Comparison of ENCODE assay signal across 28 cellular contexts in genomic region chr1:230094746-230095145, GRCh38.
"Had no signal": no experiment of that assay in that cellular context is flagged by ENCODE, and none has a peak within 500 bp of the region (broad histone marks: within the 10 kb centered on the region; RNA-seq: fewer than 3 reads in every experiment).

No MANE protein-coding gene starts in this region.

- H3K27me3 ChIP-seq: gastroesophageal sphincter, right lobe of liver, stomach, suprapubic skin, tibial nerve had no signal

- FAIRE-seq: bronchial epithelial cell, small intestine, TTC549, urothelium cell line had no signal

- H3K27ac ChIP-seq: epithelial cell of prostate, gastroesophageal sphincter, left ventricle myocardium inferior, right lobe of liver, stomach, suprapubic skin, tibial nerve had no signal

- H3K27me3 Mint-ChIP-seq: activated naive CD8-positive, alpha-beta T cell treated with anti-CD3 and anti-CD28 coated beads, Interleukin-2, amount 10 ng/mL, durations not matched to agents 7 days and 5 days had no signal

- H3K9me3 ChIP-seq: gastroesophageal sphincter, left ventricle myocardium inferior, right lobe of liver, stomach, suprapubic skin, tibial nerve had no signal

- H3K4me3 Mint-ChIP-seq: activated naive CD4-positive, alpha-beta T cell treated with anti-CD3 and anti-CD28 coated beads for 36 hours; activated naive CD8-positive, alpha-beta T cell treated with anti-CD3 and anti-CD28 coated beads, Interleukin-2, amount 10 ng/mL, durations not matched to agents 7 days and 5 days; activated T-cell treated with anti-CD3 and anti-CD28 coated beads, Interleukin-2, amount 50 U/mL, for 72 hours; nephron progenitor cell; stimulated activated effector memory CD8-positive, alpha-beta T cell treated with anti-CD3 and anti-CD28 coated beads, Interleukin-12 subunit alpha, Interleukin-12 subunit beta, amount 100 ng/mL, for 72 hours had no signal

- H3K36me3 ChIP-seq: right lobe of liver, suprapubic skin had no signal

- H3K27ac Mint-ChIP-seq: activated naive CD4-positive, alpha-beta T cell treated with anti-CD3 and anti-CD28 coated beads for 36 hours; activated naive CD8-positive, alpha-beta T cell treated with anti-CD3 and anti-CD28 coated beads, Interleukin-2, amount 10 ng/mL, durations not matched to agents 7 days and 5 days; activated T-cell treated with anti-CD3 and anti-CD28 coated beads, Interleukin-2, amount 50 U/mL, for 72 hours; nephron progenitor cell; stimulated activated effector memory CD8-positive, alpha-beta T cell treated with anti-CD3 and anti-CD28 coated beads, Interleukin-12 subunit alpha, Interleukin-12 subunit beta, amount 100 ng/mL, for 72 hours had no signal

- DNase-seq: activated CD4-positive, alpha-beta T cell treated with anti-CD3 and anti-CD28 coated beads, Interleukin-2, amount 50 U/mL, for 4 hours; activated CD8-positive, alpha-beta memory T cell treated with anti-CD3 and anti-CD28 coated beads for 24 hours; activated CD8-positive, alpha-beta memory T cell treated with anti-CD3 and anti-CD28 coated beads, Interleukin-2, amount 50 U/mL, for 48 hours; activated effector memory CD4-positive, alpha-beta T cell treated with Interleukin-2 at 50 U/mL for 16 hours; activated naive CD4-positive, alpha-beta T cell treated with anti-CD3 and anti-CD28 coated beads for 36 hours; activated naive CD8-positive, alpha-beta T cell treated with anti-CD3 and anti-CD28 coated beads, Interleukin-2, amount 10 ng/mL, durations not matched to agents 7 days and 5 days; activated T-cell treated with anti-CD3 and anti-CD28 coated beads, Interleukin-2, amount 50 U/mL, for 72 hours; amniotic stem cell; cerebellar nuclear complex; head of caudate nucleus; hypothalamus; left ventricle myocardium inferior; midbrain; nephron progenitor cell; nucleus accumbens; posterior cingulate gyrus; right lobe of liver; small intestine; stimulated activated CD4-positive, alpha-beta T cell treated with anti-CD3 and anti-CD28 coated beads, Interleukin-2, amount 100 ng/mL, for 24 hours; stomach had no signal

- ATAC-seq: activated T-cell treated with anti-CD3 and anti-CD28 coated beads, Interleukin-2, amount 50 U/mL, for 72 hours; gastroesophageal sphincter; stimulated activated effector memory CD8-positive, alpha-beta T cell treated with anti-CD3 and anti-CD28 coated beads, Interleukin-12 subunit alpha, Interleukin-12 subunit beta, amount 100 ng/mL, for 72 hours had no signal

- H3K9me3 Mint-ChIP-seq: activated naive CD8-positive, alpha-beta T cell treated with anti-CD3 and anti-CD28 coated beads, Interleukin-2, amount 10 ng/mL, durations not matched to agents 7 days and 5 days; activated T-cell treated with anti-CD3 and anti-CD28 coated beads, Interleukin-2, amount 50 U/mL, for 72 hours; nephron progenitor cell; stimulated activated effector memory CD8-positive, alpha-beta T cell treated with anti-CD3 and anti-CD28 coated beads, Interleukin-12 subunit alpha, Interleukin-12 subunit beta, amount 100 ng/mL, for 72 hours had no signal

- H3K4me3 ChIP-seq: gastroesophageal sphincter, left ventricle myocardium inferior, right lobe of liver, stomach, suprapubic skin, tibial nerve had no signal
